Comparison of ENCODE assay signal across 1 cellular context in the genomic region with DNA sequence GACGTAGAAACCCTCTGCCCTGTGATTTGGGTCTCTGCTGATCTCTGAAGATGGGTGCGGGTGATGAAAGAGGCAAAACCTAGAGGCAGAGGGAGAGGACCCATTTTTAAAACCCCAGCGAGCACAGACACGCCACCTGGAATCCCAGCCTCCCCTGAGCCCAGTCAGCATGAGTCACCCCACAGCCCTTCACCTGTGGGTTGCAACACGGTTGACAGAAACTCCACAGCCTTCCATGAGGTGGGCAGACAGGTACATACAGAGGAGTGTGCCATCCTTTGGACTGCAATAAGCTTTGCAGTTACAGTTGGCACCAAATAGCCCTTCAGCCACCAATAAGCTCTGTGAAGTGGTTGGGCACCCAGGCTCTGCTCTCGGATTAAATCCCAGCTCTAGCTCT.
TF ChIP-seq lines count a peak whose summit lies in the region.

No MANE protein-coding gene starts in this region.

TF ChIP-seq in H1, 55 proteins besides CTCF, POLR2A, EP300 and RAD21:
- TF ChIP-seq CTBP2 (IDR thresholded peaks at IDR 0.05; ENCODE audit: borderline replicate concordance, insufficient read depth, insufficient read length, low read length) (no peak), CHD2 (IDR thresholded peaks at IDR 0.05; ENCODE audit: low read length) (no peak), MAX (IDR thresholded peaks at IDR 0.05) (no peak), SIRT6 (IDR thresholded peaks at IDR 0.05; ENCODE audit: low read length) (no peak)
